Comparison of ENCODE assay signal across 9 cellular contexts in genomic region chr11:131748146-131749050, GRCh38.
DNase-seq lines count a peak whose midpoint lies in the region; ATAC-seq and TF ChIP-seq lines count a peak whose summit lies in the region.
"Had no signal": no experiment of that assay in that cellular context is flagged by ENCODE, and none has a peak within 500 bp of the region (broad histone marks: within the 10 kb centered on the region; RNA-seq: fewer than 3 reads in every experiment).

No MANE protein-coding gene starts in this region.

- H4K20me1 ChIP-seq in smooth muscle cell (ENCODE audit: low read depth) = no peaks in the 10 kb centered on the region

- peak; percentile 83 for ATAC-seq in HG03103 (IDR thresholded peaks at IDR 0.05; ENCODE audit: low read depth, unreplicated experiment)

- WGBS in smooth muscle cell (ENCODE audit: low lambda C conversion rate) = 20% methylated on average over 15 of the region's 15 CpGs

- CTCF ChIA-PET in CD4-positive, alpha-beta memory T cell (lab: Charles Lee; ENCODE audit: partially characterized antibody) = interaction anchor here (1.3 kb wide), 1 partner anchor 378 kb away, joined by 3 read pairs; no protein-coding TSS in a partner anchor

- DNase-seq in AG09319 (ENCODE audit: extremely low read depth, low read depth) = peak; percentile 32
- DNase-seq in NCI-H510A treated with DMSO at 0.1 percent for 48 hours (lab: John Stamatoyannopoulos, UW) = peak; percentile 52
- DNase-seq in ascending aorta (ENCODE audit: low spot score in 2 of 2) = peak in 1 of 2 donors; percentile 66
- DNase-seq in hypothalamus (lab: John Stamatoyannopoulos, UW) = peak in 48 of 51 donors; percentile 6 to 80 (median 46)
- peak; percentile 40 for DNase-seq in smooth muscle cell (lab: John Stamatoyannopoulos, UW; ENCODE audit: unreplicated experiment)
- no peak for DNase-seq in CD4-positive, alpha-beta memory T cell

- H3K36me3 Mint-ChIP-seq in CD4-positive, alpha-beta memory T cell = no peaks in the 10 kb centered on the region
- H3K36me3 Mint-ChIP-seq: IgD-negative memory B cell had no signal

- no peak overlapping the region for H3K27ac Mint-ChIP-seq in CD4-positive, alpha-beta memory T cell
- H3K27ac Mint-ChIP-seq: IgD-negative memory B cell had no signal

- H3K4me1 Mint-ChIP-seq in CD4-positive, alpha-beta memory T cell = no peaks in the 10 kb centered on the region
- H3K4me1 Mint-ChIP-seq: IgD-negative memory B cell had no signal

- H3K27ac ChIP-seq in ascending aorta (no peak overlapping the region), smooth muscle cell (ENCODE audit: low read depth) (peak overlapping the region; percentile 87)
- H3K27ac ChIP-seq in CD4-positive, alpha-beta memory T cell (ENCODE audit: low read depth, low read length) = no peak overlapping the region

- POLR2A ChIA-PET in CD4-positive, alpha-beta memory T cell (lab: Charles Lee; ENCODE audit: partially characterized antibody) = no interaction called here

- H3K79me2 ChIP-seq in smooth muscle cell (ENCODE audit: low read depth) = no peaks in the 10 kb centered on the region

- TF ChIP-seq CTCF in AG09319 (IDR thresholded peaks at IDR 0.05; ENCODE audit: low read depth, low read length) (peak; percentile 86), GM12873 (IDR thresholded peaks at IDR 0.05; ENCODE audit: insufficient read depth, low read depth, low read length, missing control alignments) (peak; percentile 84), ascending aorta (IDR thresholded peaks at IDR 0.05) (peak; percentile 18 to 72 (median 39)), smooth muscle cell (IDR thresholded peaks at IDR 0.05; ENCODE audit: borderline replicate concordance, insufficient read depth, poor library complexity, severe bottlenecking) (peak; percentile 84)

- H3F3A ChIP-seq in smooth muscle cell (ENCODE audit: low read depth) = peaks cover 9% of the 10 kb centered on the region

- no peaks in the 10 kb centered on the region for H3K4me1 ChIP-seq in ascending aorta
- peaks cover 15% of the 10 kb centered on the region for H3K4me1 ChIP-seq in smooth muscle cell (ENCODE audit: low read depth)
- no peaks in the 10 kb centered on the region for H3K4me1 ChIP-seq in CD4-positive, alpha-beta memory T cell (ENCODE audit: insufficient read depth, low read length)

- H2AFZ ChIP-seq in smooth muscle cell (ENCODE audit: low read depth) = no peak overlapping the region

- peak overlapping the region; percentile 48 for H3K4me2 ChIP-seq in smooth muscle cell

- no peaks in the 10 kb centered on the region for H3K9me3 ChIP-seq in ascending aorta
- H3K9me3 ChIP-seq in smooth muscle cell (replicated peaks; ENCODE audit: low read depth) = no peaks in the 10 kb centered on the region
- no peaks in the 10 kb centered on the region for H3K9me3 ChIP-seq in CD4-positive, alpha-beta memory T cell (ENCODE audit: control insufficient read depth in 1 of 2, low read length in 2 of 2)

- H3K9ac ChIP-seq in smooth muscle cell (ENCODE audit: low read depth) = peak overlapping the region; percentile 34

- no peaks in the 10 kb centered on the region for H3K36me3 ChIP-seq in ascending aorta
- H3K36me3 ChIP-seq in smooth muscle cell (ENCODE audit: low read depth) = no peaks in the 10 kb centered on the region
- no peaks in the 10 kb centered on the region for H3K36me3 ChIP-seq in CD4-positive, alpha-beta memory T cell (ENCODE audit: insufficient read depth, low read length)

- peaks cover 0 to 11% (median 6%) of the 10 kb centered on the region in 8 donors for H3K9me3 Mint-ChIP-seq in CD4-positive, alpha-beta memory T cell

- peaks cover 0 to 1% of the 10 kb centered on the region in 2 donors for H3K27me3 Mint-ChIP-seq in CD4-positive, alpha-beta memory T cell

- H3K4me3 Mint-ChIP-seq in CD4-positive, alpha-beta memory T cell = no peak overlapping the region
- H3K4me3 Mint-ChIP-seq: IgD-negative memory B cell had no signal

- intact Hi-C loops in ascending aorta (cut with DNase I) = no loop called here
- intact Hi-C loops in CD4-positive, alpha-beta memory T cell (cut with micrococcal nuclease) = no loop called here

- no peaks in the 10 kb centered on the region for H3K27me3 ChIP-seq in ascending aorta
- H3K27me3 ChIP-seq in smooth muscle cell (ENCODE audit: low read depth) = no peaks in the 10 kb centered on the region
- no peaks in the 10 kb centered on the region for H3K27me3 ChIP-seq in CD4-positive, alpha-beta memory T cell (ENCODE audit: insufficient read depth, low read length)

- no peak overlapping the region for H3K4me3 ChIP-seq in ascending aorta
- no peak overlapping the region for H3K4me3 ChIP-seq in smooth muscle cell
- no peak overlapping the region for H3K4me3 ChIP-seq in CD4-positive, alpha-beta memory T cell (ENCODE audit: low read length in 2 of 2)

Comparison
In these comparisons a context has a peak if more than half of its experiments do, and no peak if none do; other contexts are left out.
1. DNase-seq: peak in AG09319 (single experiment), NCI-H510A treated with DMSO at 0.1 percent for 48 hours (single experiment), hypothalamus (48 of 51) and smooth muscle cell (single experiment); none in CD4-positive, alpha-beta memory T cell (0 of 5).
2. Peak in every context shown above with its lines, with median percentiles within 50 percentile points of each other: CTCF ChIP-seq.